ENCODE assay signal across 13 cellular contexts in genomic region chr2:54585136-54585535, GRCh38.
A peak's percentile ranks its signal among the peaks of the same experiment; 100 is the strongest.
DNase-seq lines count a peak whose midpoint lies in the region; TF ChIP-seq lines count a peak whose summit lies in the region.
"Had no signal": no experiment of that assay in that cellular context is flagged by ENCODE, and none has a peak within 500 bp of the region (broad histone marks: within the 10 kb centered on the region; RNA-seq: fewer than 3 reads in every experiment).

No MANE protein-coding gene starts in this region.

- H3K36me3 ChIP-seq in Loucy (ENCODE audit: insufficient read depth, low read length), result no peaks in the 10 kb centered on the region
- H3K36me3 ChIP-seq in colonic mucosa, result no peaks in the 10 kb centered on the region
- H3K36me3 ChIP-seq in smooth muscle cell (ENCODE audit: low read depth), result no peaks in the 10 kb centered on the region
- H3K36me3 ChIP-seq: esophagus muscularis mucosa, tibial nerve had no signal

- H3F3A ChIP-seq in Loucy (ENCODE audit: low read depth), result peaks cover 25% of the 10 kb centered on the region
- H3F3A ChIP-seq in smooth muscle cell (ENCODE audit: low read depth), result peaks cover 9% of the 10 kb centered on the region

- peaks cover 94% of the 10 kb centered on the region for H3K4me1 Mint-ChIP-seq in activated T-cell treated with anti-CD3 and anti-CD28 coated beads, Interleukin-2, amount 50 U/mL, for 24 hours (ENCODE audit: low read depth)

- H3K4me3 Mint-ChIP-seq in activated T-cell treated with anti-CD3 and anti-CD28 coated beads, Interleukin-2, amount 50 U/mL, for 24 hours, result peak overlapping the region; percentile 65

- H3K9me3 ChIP-seq in Loucy (ENCODE audit: insufficient read depth, low read depth, low read length) (no peaks in the 10 kb centered on the region), colonic mucosa (no peaks in the 10 kb centered on the region), smooth muscle cell (replicated peaks; ENCODE audit: low read depth) (no peaks in the 10 kb centered on the region)
- H3K9me3 ChIP-seq: esophagus muscularis mucosa, lower lobe of right lung, tibial nerve had no signal

- H3K4me3 ChIP-seq in Loucy (ENCODE audit: low read length, poor library complexity, severe bottlenecking) (peak overlapping the region; percentile 53), colonic mucosa (no peak overlapping the region), smooth muscle cell (no peak overlapping the region)
- H3K4me3 ChIP-seq: esophagus muscularis mucosa, lower lobe of right lung, tibial nerve had no signal

- no peaks in the 10 kb centered on the region for H3K36me3 Mint-ChIP-seq in activated T-cell treated with anti-CD3 and anti-CD28 coated beads, Interleukin-2, amount 50 U/mL, for 24 hours (ENCODE audit: low read depth)

- H3K4me2 ChIP-seq in Loucy (ENCODE audit: low read depth, low read length, poor library complexity, severe bottlenecking) (peak overlapping the region; percentile 64), smooth muscle cell (peak overlapping the region; percentile 78)

- H3K9ac ChIP-seq in Loucy (ENCODE audit: low read depth, low read length, poor library complexity, severe bottlenecking), result peak overlapping the region; percentile 0
- no peak overlapping the region for H3K9ac ChIP-seq in colonic mucosa (ENCODE audit: low read depth in 2 of 2, low read length in 2 of 2)
- no peak overlapping the region for H3K9ac ChIP-seq in smooth muscle cell (ENCODE audit: low read depth)

- H2AFZ ChIP-seq in Loucy (ENCODE audit: low read length), result no peak overlapping the region
- no peak overlapping the region for H2AFZ ChIP-seq in smooth muscle cell (ENCODE audit: low read depth)

- peaks cover 93% of the 10 kb centered on the region for H3K4me1 ChIP-seq in Loucy (ENCODE audit: insufficient read depth, low read length, poor library complexity, severe bottlenecking)
- H3K4me1 ChIP-seq in colonic mucosa, result peaks cover 40% of the 10 kb centered on the region
- peaks cover 46% of the 10 kb centered on the region for H3K4me1 ChIP-seq in smooth muscle cell (ENCODE audit: low read depth)

- no peaks in the 10 kb centered on the region for H3K9me3 Mint-ChIP-seq in activated T-cell treated with anti-CD3 and anti-CD28 coated beads, Interleukin-2, amount 50 U/mL, for 24 hours

- peak overlapping the region; percentile 83 for H3K27ac Mint-ChIP-seq in activated T-cell treated with anti-CD3 and anti-CD28 coated beads, Interleukin-2, amount 50 U/mL, for 24 hours

- DNase-seq in activated T-cell treated with anti-CD3 and anti-CD28 coated beads, Interleukin-2, amount 50 U/mL, for 24 hours, result no peak
- DNase-seq in activated T-cell treated with anti-CD3 and anti-CD28 coated beads for 4 hours (no peak), colonic mucosa (no peak), smooth muscle cell (lab: John Stamatoyannopoulos, UW; ENCODE audit: unreplicated experiment) (no peak), occipital lobe (lab: John Stamatoyannopoulos, UW) (no peak), NCI-H524 (lab: John Stamatoyannopoulos, UW) (no peak), COLO668 (lab: John Stamatoyannopoulos, UW; ENCODE audit: unreplicated experiment) (no peak)
- DNase-seq: DND-41, lower lobe of right lung, NCI-H1105 had no signal

- H3K27me3 Mint-ChIP-seq in activated T-cell treated with anti-CD3 and anti-CD28 coated beads, Interleukin-2, amount 50 U/mL, for 24 hours, result no peaks in the 10 kb centered on the region

- intact Hi-C loops in colonic mucosa (cut with DNase I), result no loop called here

- H3K27ac ChIP-seq in colonic mucosa (peak overlapping the region; percentile 25), smooth muscle cell (ENCODE audit: low read depth) (peak overlapping the region; percentile 78)
- H3K27ac ChIP-seq: lower lobe of right lung had no signal

- H3K27me3 ChIP-seq in Loucy (ENCODE audit: insufficient read depth, low read length, poor library complexity, severe bottlenecking) (no peaks in the 10 kb centered on the region), colonic mucosa (no peaks in the 10 kb centered on the region), smooth muscle cell (ENCODE audit: low read depth) (no peaks in the 10 kb centered on the region)
- H3K27me3 ChIP-seq: esophagus muscularis mucosa, tibial nerve had no signal

- H3K9me2 ChIP-seq in Loucy (replicated peaks; ENCODE audit: low read depth, low read length), result no peaks in the 10 kb centered on the region

- H4K20me1 ChIP-seq in Loucy (ENCODE audit: insufficient read depth, low read length, poor library complexity, severe bottlenecking), result peaks cover 61% of the 10 kb centered on the region
- peaks cover 95% of the 10 kb centered on the region for H4K20me1 ChIP-seq in smooth muscle cell (ENCODE audit: low read depth)

- TF ChIP-seq CTCF in Loucy (conservative IDR thresholded peaks at IDR 0.05; ENCODE audit: low read length), result no peak
- no peak for TF ChIP-seq CTCF in colonic mucosa (IDR thresholded peaks at IDR 0.05)
- no peak for TF ChIP-seq CTCF in smooth muscle cell (IDR thresholded peaks at IDR 0.05; ENCODE audit: borderline replicate concordance, insufficient read depth, poor library complexity, severe bottlenecking)

- H3K79me2 ChIP-seq in Loucy (ENCODE audit: insufficient read depth, low read length) (peaks cover 94% of the 10 kb centered on the region), smooth muscle cell (ENCODE audit: low read depth) (peaks cover 87% of the 10 kb centered on the region)
